ENCODE assay signal across 8 cellular contexts in the genomic region with DNA sequence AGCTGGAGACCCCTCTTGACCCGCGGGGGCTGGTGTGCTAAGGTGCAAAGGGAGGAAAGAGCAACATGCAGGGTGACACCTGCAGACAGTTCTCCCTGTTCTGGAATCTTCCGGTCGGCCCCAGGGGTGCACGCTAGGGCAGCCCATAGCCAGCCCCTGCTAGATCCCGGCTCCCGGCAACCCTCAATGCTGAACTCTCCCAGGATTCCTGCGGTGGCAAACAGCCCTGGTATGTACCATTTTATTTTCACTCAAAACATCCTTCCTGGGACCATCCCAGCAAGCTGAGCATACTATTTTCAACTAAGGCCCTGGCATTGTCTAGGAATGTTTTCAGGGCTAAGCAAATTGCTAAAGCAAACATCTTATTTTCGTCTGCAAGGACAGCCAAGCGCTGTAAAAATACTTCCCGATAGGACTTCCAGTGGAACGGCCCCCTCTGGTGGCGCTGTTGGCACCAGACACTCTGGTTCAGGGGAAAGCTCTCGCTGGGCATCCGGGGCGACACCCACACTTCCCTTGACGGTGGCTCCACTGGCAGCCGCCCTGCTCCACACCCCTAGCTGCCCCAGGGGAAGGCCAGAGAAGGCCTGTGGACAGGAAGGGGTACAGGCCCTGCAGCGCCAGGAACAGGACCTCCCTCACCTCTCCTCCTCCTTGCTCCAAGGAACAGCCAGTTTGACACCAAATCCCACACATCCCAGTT.
DNase-seq lines count a peak whose midpoint lies in the region; ATAC-seq and TF ChIP-seq lines count a peak whose summit lies in the region.

No MANE protein-coding gene starts in this region.

- H3K27me3 Mint-ChIP-seq in activated CD4-positive, alpha-beta T cell treated with anti-CD3 and anti-CD28 coated beads for 36 hours: peaks cover 30% of the 10 kb centered on the region

- in situ Hi-C loops in G401 (cut with HindIII; ENCODE audit: low sequenced_read_pairs): no loop called here

- H3K36me3 Mint-ChIP-seq in activated CD4-positive, alpha-beta T cell treated with anti-CD3 and anti-CD28 coated beads for 36 hours (ENCODE audit: low read depth): no peaks in the 10 kb centered on the region

- H3K4me1 Mint-ChIP-seq in activated CD4-positive, alpha-beta T cell treated with anti-CD3 and anti-CD28 coated beads for 36 hours: peaks cover 15% of the 10 kb centered on the region

- TF ChIP-seq CTCF in LNCaP clone FGC (IDR thresholded peaks at IDR 0.05; ENCODE audit: control insufficient read depth, extremely low read depth, insufficient read depth): peak; percentile 87
- peak; percentile 87 for TF ChIP-seq CTCF in epithelial cell of proximal tubule (conservative IDR thresholded peaks at IDR 0.05; ENCODE audit: low read depth, low read length)

- H3K27ac Mint-ChIP-seq in activated CD4-positive, alpha-beta T cell treated with anti-CD3 and anti-CD28 coated beads for 36 hours: no peak overlapping the region

- no peaks in the 10 kb centered on the region for H3K9me3 Mint-ChIP-seq in activated CD4-positive, alpha-beta T cell treated with anti-CD3 and anti-CD28 coated beads for 36 hours (ENCODE audit: low read depth)

- H3K4me3 ChIP-seq in LNCaP clone FGC (ENCODE audit: low read depth, low read length) (peak overlapping the region; percentile 31), epithelial cell of proximal tubule (ENCODE audit: low read depth, low read length) (peak overlapping the region; percentile 32)

- POLR2A ChIA-PET in activated CD4-positive, alpha-beta T cell treated with anti-CD3 and anti-CD28 coated beads for 36 hours (lab: Charles Lee): no interaction called here

- ATAC-seq in activated CD4-positive, alpha-beta T cell treated with anti-CD3 and anti-CD28 coated beads for 36 hours: peak; percentile 45

- no peak overlapping the region for H3K4me3 Mint-ChIP-seq in activated CD4-positive, alpha-beta T cell treated with anti-CD3 and anti-CD28 coated beads for 36 hours

- CTCF ChIA-PET in activated CD4-positive, alpha-beta T cell treated with anti-CD3 and anti-CD28 coated beads for 36 hours (lab: Charles Lee): interaction anchor here (0.5 to 2.2 kb wide), 5 partner anchors 11 to 531 kb away, joined by 3 to 14 read pairs (median 3); no protein-coding TSS in a partner anchor

- peak; percentile 85 for DNase-seq in G401 (ENCODE audit: low spot score)
- peak; percentile 92 for DNase-seq in LNCaP clone FGC (ENCODE audit: low read depth)
- peak; percentile 71 for DNase-seq in activated CD4-positive, alpha-beta T cell treated with anti-CD3 and anti-CD28 coated beads for 36 hours
- no peak for DNase-seq in epithelial cell of proximal tubule (ENCODE audit: low read depth)
- DNase-seq in middle frontal gyrus (ENCODE audit: extremely low spot score, low spot score): peak; percentile 78
- DNase-seq in stimulated activated naive CD4-positive, alpha-beta T cell treated with Interleukin-2 at 50 U/mL for 16 hours (lab: John Stamatoyannopoulos, UW): peak; percentile 7
- no peak for DNase-seq in KG1 (lab: John Stamatoyannopoulos, UW)
- DNase-seq in central memory CD4-positive, alpha-beta T cell: no peak

- intact Hi-C loops in activated CD4-positive, alpha-beta T cell treated with anti-CD3 and anti-CD28 coated beads for 36 hours (cut with DNase I, micrococcal nuclease): loop anchor here in 1 of 2 experiments (1.0 kb wide), 1 partner anchor 531 kb away; no protein-coding TSS in a partner anchor

Comparison
In these comparisons a context has a peak if more than half of its experiments do, and no peak if none do; other contexts are left out.
1. DNase-seq: peak in G401 (single experiment), LNCaP clone FGC (single experiment), activated CD4-positive, alpha-beta T cell treated with anti-CD3 and anti-CD28 coated beads for 36 hours (single experiment), middle frontal gyrus (single experiment) and stimulated activated naive CD4-positive, alpha-beta T cell treated with Interleukin-2 at 50 U/mL for 16 hours (single experiment); none in epithelial cell of proximal tubule (single experiment), KG1 (single experiment) and central memory CD4-positive, alpha-beta T cell (single experiment).